Comparison of ENCODE assay signal across 1 cellular context in genomic region chr17:28983286-28984240, GRCh38.
TF ChIP-seq lines count a peak whose summit lies in the region.

No MANE protein-coding gene starts in this region.

TF ChIP-seq in endothelial cell of umbilical vein, 7 proteins besides CTCF, POLR2A, EP300 and RAD21:
- TF ChIP-seq JUN (IDR thresholded peaks at IDR 0.05; ENCODE audit: borderline replicate concordance, insufficient read depth, insufficient read length, low read depth) (no peak), EZH2 (IDR thresholded peaks at IDR 0.05; ENCODE audit: borderline replicate concordance, low read depth, low read length, severe bottlenecking) (no peak), GATA2 (IDR thresholded peaks at IDR 0.05; ENCODE audit: insufficient read depth, insufficient read length, low read depth, low read length) (no peak), FOS (IDR thresholded peaks at IDR 0.05; ENCODE audit: borderline replicate concordance, insufficient read depth, low read length) (no peak), MYC (IDR thresholded peaks at IDR 0.05; ENCODE audit: low read depth, low read length) (no peak), MAX (IDR thresholded peaks at IDR 0.05; ENCODE audit: insufficient read depth, insufficient read length) (no peak), POLR2AphosphoS5 (IDR thresholded peaks at IDR 0.05; ENCODE audit: insufficient read depth, low read depth, low read length) (no peak)
